ENCODE assay signal across 1 cellular context in the genomic region with DNA sequence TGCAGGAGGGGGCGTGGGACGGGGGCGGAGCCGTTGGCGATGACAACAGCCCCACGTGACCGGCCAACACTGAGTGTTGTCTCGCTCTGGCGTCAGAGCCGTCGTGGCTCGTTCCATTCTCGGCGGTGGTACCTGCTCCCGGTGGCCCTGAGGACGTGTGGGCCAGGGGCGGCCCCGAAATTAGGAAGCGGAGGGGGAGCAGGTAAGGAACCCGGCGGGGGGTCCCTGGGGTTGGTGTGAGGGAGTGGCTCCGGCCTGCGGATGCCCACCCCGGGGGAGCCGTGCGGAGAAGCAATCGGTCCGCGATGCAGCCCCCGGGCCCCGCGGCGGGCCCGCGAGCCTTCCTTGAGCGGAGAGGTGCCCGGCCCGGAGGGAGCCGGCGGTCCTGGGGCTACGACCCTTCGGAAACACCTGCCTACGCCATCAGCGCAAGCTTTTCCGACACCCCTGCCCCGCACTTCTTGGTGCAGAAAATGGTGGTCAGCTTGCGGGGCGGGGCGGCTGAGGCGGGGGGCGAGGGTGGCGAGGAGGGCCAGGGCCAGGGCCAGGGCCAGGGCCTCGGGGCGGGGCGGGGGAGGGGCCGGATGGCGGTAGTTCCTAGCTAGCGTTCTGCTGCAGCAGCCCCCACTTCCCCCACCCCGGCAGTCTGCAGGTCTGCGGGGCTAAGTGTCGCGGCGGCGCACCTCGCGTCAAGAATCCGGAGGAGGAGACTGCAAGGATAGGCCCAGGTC.
A peak's percentile ranks its signal among the peaks of the same experiment; 100 is the strongest.
TF ChIP-seq lines count a peak whose summit lies in the region.

A gene with protein sequence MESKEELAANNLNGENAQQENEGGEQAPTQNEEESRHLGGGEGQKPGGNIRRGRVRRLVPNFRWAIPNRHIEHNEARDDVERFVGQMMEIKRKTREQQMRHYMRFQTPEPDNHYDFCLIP (plus strand): TSS at position 72 of the 731 bp plus-strand sequence. CDS start 1,046 bp downstream, outside the sequence.

TF ChIP-seq in K562, 482 proteins besides CTCF, POLR2A, EP300 and RAD21 (continued from another document and continues in another):
- TF ChIP-seq, protein P1, sequence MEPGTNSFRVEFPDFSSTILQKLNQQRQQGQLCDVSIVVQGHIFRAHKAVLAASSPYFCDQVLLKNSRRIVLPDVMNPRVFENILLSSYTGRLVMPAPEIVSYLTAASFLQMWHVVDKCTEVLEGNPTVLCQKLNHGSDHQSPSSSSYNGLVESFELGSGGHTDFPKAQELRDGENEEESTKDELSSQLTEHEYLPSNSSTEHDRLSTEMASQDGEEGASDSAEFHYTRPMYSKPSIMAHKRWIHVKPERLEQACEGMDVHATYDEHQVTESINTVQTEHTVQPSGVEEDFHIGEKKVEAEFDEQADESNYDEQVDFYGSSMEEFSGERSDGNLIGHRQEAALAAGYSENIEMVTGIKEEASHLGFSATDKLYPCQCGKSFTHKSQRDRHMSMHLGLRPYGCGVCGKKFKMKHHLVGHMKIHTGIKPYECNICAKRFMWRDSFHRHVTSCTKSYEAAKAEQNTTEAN (CRISPR knock-in tag; IDR thresholded peaks at IDR 0.05), result no peak
- TF ChIP-seq E2F3 (CRISPR knock-in tag; IDR thresholded peaks at IDR 0.05) (no peak), ZNF133 (CRISPR knock-in tag; IDR thresholded peaks at IDR 0.05) (no peak), SREBF1 (IDR thresholded peaks at IDR 0.05; ENCODE audit: borderline replicate concordance, low read depth, low read length) (no peak), DDX20 (tag; IDR thresholded peaks at IDR 0.05; ENCODE audit: low read depth) (no peak), NCOA1 (IDR thresholded peaks at IDR 0.05; ENCODE audit: low read depth) (no peak), CREM (IDR thresholded peaks at IDR 0.05; ENCODE audit: low read depth) (peak; percentile 88), NFATC3 (IDR thresholded peaks at IDR 0.05) (no peak), IRF2 (CRISPR knock-in tag; IDR thresholded peaks at IDR 0.05) (no peak), GATAD2A (IDR thresholded peaks at IDR 0.05) (no peak), ZNF583 (CRISPR knock-in tag; IDR thresholded peaks at IDR 0.05) (no peak), ZNF140 (CRISPR knock-in tag; IDR thresholded peaks at IDR 0.05) (no peak), MEIS2 (IDR thresholded peaks at IDR 0.05; ENCODE audit: partially characterized antibody) (peak; percentile 23), TAF9B (IDR thresholded peaks at IDR 0.05; ENCODE audit: partially characterized antibody) (peak; percentile 97), RBM15 (IDR thresholded peaks at IDR 0.05; ENCODE audit: insufficient read depth, low read length) (no peak), KHSRP (IDR thresholded peaks at IDR 0.05) (no peak), KLF6 (CRISPR knock-in tag; IDR thresholded peaks at IDR 0.05; ENCODE audit: borderline replicate concordance) (no peak), KAT8 (IDR thresholded peaks at IDR 0.05; ENCODE audit: low read depth) (no peak), ATF1 (CRISPR knock-in tag; IDR thresholded peaks at IDR 0.05) (no peak), ATF1 (tag; IDR thresholded peaks at IDR 0.05) (peak; percentile 87), NR4A1 (CRISPR knock-in tag; IDR thresholded peaks at IDR 0.05) (no peak), NR4A1 (tag; IDR thresholded peaks at IDR 0.05) (no peak), ZNF217 (CRISPR knock-in tag; IDR thresholded peaks at IDR 0.05) (no peak), XRCC4 (IDR thresholded peaks at IDR 0.05; ENCODE audit: extremely low read depth, insufficient read depth, insufficient read length) (no peak), JUN (IDR thresholded peaks at IDR 0.05; ENCODE audit: borderline replicate concordance, low read depth, low read length) (peak; percentile 52; the same call in 1 of the 2 replicates), JUN (CRISPR knock-in tag; IDR thresholded peaks at IDR 0.05; ENCODE audit: borderline replicate concordance) (no peak), ZNF12 (CRISPR knock-in tag; IDR thresholded peaks at IDR 0.05) (no peak), PRMT5 (CRISPR knock-in tag; IDR thresholded peaks at IDR 0.05) (no peak), TAF7 (tag; IDR thresholded peaks at IDR 0.05) (peak; percentile 99)
- TF ChIP-seq, protein P2, sequence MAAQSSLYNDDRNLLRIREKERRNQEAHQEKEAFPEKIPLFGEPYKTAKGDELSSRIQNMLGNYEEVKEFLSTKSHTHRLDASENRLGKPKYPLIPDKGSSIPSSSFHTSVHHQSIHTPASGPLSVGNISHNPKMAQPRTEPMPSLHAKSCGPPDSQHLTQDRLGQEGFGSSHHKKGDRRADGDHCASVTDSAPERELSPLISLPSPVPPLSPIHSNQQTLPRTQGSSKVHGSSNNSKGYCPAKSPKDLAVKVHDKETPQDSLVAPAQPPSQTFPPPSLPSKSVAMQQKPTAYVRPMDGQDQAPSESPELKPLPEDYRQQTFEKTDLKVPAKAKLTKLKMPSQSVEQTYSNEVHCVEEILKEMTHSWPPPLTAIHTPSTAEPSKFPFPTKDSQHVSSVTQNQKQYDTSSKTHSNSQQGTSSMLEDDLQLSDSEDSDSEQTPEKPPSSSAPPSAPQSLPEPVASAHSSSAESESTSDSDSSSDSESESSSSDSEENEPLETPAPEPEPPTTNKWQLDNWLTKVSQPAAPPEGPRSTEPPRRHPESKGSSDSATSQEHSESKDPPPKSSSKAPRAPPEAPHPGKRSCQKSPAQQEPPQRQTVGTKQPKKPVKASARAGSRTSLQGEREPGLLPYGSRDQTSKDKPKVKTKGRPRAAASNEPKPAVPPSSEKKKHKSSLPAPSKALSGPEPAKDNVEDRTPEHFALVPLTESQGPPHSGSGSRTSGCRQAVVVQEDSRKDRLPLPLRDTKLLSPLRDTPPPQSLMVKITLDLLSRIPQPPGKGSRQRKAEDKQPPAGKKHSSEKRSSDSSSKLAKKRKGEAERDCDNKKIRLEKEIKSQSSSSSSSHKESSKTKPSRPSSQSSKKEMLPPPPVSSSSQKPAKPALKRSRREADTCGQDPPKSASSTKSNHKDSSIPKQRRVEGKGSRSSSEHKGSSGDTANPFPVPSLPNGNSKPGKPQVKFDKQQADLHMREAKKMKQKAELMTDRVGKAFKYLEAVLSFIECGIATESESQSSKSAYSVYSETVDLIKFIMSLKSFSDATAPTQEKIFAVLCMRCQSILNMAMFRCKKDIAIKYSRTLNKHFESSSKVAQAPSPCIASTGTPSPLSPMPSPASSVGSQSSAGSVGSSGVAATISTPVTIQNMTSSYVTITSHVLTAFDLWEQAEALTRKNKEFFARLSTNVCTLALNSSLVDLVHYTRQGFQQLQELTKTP (IDR thresholded peaks at IDR 0.05; ENCODE audit: low read depth in 1 of 2, partially characterized antibody in 2 of 2), result no peak
- TF ChIP-seq, protein P3, sequence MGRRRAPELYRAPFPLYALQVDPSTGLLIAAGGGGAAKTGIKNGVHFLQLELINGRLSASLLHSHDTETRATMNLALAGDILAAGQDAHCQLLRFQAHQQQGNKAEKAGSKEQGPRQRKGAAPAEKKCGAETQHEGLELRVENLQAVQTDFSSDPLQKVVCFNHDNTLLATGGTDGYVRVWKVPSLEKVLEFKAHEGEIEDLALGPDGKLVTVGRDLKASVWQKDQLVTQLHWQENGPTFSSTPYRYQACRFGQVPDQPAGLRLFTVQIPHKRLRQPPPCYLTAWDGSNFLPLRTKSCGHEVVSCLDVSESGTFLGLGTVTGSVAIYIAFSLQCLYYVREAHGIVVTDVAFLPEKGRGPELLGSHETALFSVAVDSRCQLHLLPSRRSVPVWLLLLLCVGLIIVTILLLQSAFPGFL (CRISPR knock-in tag; IDR thresholded peaks at IDR 0.05), result no peak
- TF ChIP-seq, protein P4, sequence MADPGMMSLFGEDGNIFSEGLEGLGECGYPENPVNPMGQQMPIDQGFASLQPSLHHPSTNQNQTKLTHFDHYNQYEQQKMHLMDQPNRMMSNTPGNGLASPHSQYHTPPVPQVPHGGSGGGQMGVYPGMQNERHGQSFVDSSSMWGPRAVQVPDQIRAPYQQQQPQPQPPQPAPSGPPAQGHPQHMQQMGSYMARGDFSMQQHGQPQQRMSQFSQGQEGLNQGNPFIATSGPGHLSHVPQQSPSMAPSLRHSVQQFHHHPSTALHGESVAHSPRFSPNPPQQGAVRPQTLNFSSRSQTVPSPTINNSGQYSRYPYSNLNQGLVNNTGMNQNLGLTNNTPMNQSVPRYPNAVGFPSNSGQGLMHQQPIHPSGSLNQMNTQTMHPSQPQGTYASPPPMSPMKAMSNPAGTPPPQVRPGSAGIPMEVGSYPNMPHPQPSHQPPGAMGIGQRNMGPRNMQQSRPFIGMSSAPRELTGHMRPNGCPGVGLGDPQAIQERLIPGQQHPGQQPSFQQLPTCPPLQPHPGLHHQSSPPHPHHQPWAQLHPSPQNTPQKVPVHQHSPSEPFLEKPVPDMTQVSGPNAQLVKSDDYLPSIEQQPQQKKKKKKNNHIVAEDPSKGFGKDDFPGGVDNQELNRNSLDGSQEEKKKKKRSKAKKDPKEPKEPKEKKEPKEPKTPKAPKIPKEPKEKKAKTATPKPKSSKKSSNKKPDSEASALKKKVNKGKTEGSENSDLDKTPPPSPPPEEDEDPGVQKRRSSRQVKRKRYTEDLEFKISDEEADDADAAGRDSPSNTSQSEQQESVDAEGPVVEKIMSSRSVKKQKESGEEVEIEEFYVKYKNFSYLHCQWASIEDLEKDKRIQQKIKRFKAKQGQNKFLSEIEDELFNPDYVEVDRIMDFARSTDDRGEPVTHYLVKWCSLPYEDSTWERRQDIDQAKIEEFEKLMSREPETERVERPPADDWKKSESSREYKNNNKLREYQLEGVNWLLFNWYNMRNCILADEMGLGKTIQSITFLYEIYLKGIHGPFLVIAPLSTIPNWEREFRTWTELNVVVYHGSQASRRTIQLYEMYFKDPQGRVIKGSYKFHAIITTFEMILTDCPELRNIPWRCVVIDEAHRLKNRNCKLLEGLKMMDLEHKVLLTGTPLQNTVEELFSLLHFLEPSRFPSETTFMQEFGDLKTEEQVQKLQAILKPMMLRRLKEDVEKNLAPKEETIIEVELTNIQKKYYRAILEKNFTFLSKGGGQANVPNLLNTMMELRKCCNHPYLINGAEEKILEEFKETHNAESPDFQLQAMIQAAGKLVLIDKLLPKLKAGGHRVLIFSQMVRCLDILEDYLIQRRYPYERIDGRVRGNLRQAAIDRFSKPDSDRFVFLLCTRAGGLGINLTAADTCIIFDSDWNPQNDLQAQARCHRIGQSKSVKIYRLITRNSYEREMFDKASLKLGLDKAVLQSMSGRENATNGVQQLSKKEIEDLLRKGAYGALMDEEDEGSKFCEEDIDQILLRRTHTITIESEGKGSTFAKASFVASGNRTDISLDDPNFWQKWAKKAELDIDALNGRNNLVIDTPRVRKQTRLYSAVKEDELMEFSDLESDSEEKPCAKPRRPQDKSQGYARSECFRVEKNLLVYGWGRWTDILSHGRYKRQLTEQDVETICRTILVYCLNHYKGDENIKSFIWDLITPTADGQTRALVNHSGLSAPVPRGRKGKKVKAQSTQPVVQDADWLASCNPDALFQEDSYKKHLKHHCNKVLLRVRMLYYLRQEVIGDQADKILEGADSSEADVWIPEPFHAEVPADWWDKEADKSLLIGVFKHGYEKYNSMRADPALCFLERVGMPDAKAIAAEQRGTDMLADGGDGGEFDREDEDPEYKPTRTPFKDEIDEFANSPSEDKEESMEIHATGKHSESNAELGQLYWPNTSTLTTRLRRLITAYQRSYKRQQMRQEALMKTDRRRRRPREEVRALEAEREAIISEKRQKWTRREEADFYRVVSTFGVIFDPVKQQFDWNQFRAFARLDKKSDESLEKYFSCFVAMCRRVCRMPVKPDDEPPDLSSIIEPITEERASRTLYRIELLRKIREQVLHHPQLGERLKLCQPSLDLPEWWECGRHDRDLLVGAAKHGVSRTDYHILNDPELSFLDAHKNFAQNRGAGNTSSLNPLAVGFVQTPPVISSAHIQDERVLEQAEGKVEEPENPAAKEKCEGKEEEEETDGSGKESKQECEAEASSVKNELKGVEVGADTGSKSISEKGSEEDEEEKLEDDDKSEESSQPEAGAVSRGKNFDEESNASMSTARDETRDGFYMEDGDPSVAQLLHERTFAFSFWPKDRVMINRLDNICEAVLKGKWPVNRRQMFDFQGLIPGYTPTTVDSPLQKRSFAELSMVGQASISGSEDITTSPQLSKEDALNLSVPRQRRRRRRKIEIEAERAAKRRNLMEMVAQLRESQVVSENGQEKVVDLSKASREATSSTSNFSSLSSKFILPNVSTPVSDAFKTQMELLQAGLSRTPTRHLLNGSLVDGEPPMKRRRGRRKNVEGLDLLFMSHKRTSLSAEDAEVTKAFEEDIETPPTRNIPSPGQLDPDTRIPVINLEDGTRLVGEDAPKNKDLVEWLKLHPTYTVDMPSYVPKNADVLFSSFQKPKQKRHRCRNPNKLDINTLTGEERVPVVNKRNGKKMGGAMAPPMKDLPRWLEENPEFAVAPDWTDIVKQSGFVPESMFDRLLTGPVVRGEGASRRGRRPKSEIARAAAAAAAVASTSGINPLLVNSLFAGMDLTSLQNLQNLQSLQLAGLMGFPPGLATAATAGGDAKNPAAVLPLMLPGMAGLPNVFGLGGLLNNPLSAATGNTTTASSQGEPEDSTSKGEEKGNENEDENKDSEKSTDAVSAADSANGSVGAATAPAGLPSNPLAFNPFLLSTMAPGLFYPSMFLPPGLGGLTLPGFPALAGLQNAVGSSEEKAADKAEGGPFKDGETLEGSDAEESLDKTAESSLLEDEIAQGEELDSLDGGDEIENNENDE (IDR thresholded peaks at IDR 0.05; ENCODE audit: low read depth, low read length), result no peak
- TF ChIP-seq, protein P5, sequence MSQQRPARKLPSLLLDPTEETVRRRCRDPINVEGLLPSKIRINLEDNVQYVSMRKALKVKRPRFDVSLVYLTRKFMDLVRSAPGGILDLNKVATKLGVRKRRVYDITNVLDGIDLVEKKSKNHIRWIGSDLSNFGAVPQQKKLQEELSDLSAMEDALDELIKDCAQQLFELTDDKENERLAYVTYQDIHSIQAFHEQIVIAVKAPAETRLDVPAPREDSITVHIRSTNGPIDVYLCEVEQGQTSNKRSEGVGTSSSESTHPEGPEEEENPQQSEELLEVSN (IDR thresholded peaks at IDR 0.05; ENCODE audit: borderline replicate concordance in 1 of 2, extremely low read depth in 1 of 2, insufficient read depth in 1 of 2, insufficient read length in 1 of 2, low read depth in 1 of 2, low read length in 1 of 2, poor library complexity in 1 of 2, severe bottlenecking in 1 of 2), result peak; percentile 29 to 36
